ENCODE assay signal across 8 cellular contexts in genomic region chr10:31521432-31521831, GRCh38.
"Had no signal": no experiment of that assay in that cellular context is flagged by ENCODE, and none has a peak within 500 bp of the region (broad histone marks: within the 10 kb centered on the region; RNA-seq: fewer than 3 reads in every experiment).

No MANE protein-coding gene starts in this region.

- H3K4me1 Mint-ChIP-seq: IgD-negative memory B cell had no signal

- H3K27ac ChIP-seq: GM23248 had no signal

- H3K27ac Mint-ChIP-seq: HFFc6, IgD-negative memory B cell had no signal

- H3K4me3 Mint-ChIP-seq: HFFc6, IgD-negative memory B cell had no signal

- H3K4me1 ChIP-seq: HAP-1 had no signal

- FAIRE-seq: HTR-8/SVneo had no signal

- H3K27me3 Mint-ChIP-seq: IgD-negative memory B cell had no signal

- ATAC-seq: HCT116 had no signal

- H3K4me3 ChIP-seq: GM23248, HAP-1 had no signal

- DNase-seq: GM23248, GOT3, H7, HFFc6 had no signal

- H3K9me3 ChIP-seq: HAP-1 had no signal

- H2AFZ ChIP-seq: GM23248 had no signal

- H3K9ac ChIP-seq: GM23248 had no signal

- H3K9me3 Mint-ChIP-seq: HFFc6, IgD-negative memory B cell had no signal
